1 cellular context compared by ENCODE assay signal in genomic region chr2:11996618-11997017, GRCh38.
TF ChIP-seq lines count a peak whose summit lies in the region.

No MANE protein-coding gene starts in this region.

TF ChIP-seq in IMR-90, 13 proteins besides CTCF, POLR2A, EP300 and RAD21 (continued from another document):
- no peak for TF ChIP-seq USF2 (IDR thresholded peaks at IDR 0.05; ENCODE audit: low read depth, low read length)
- TF ChIP-seq BHLHE40 (IDR thresholded peaks at IDR 0.05; ENCODE audit: low read depth, low read length): no peak
- no peak for TF ChIP-seq FOS (IDR thresholded peaks at IDR 0.05; ENCODE audit: low read depth, low read length)
- TF ChIP-seq CEBPB (IDR thresholded peaks at IDR 0.05; ENCODE audit: low read depth, low read length): no peak
